ENCODE assay signal across 10 cellular contexts in genomic region chr11:14374922-14375630, GRCh38. TPM values are rescaled to one million over a fixed set of nuclear protein-coding genes. Genes with fewer than 3 reads are reported as not detected.
DNase-seq lines count a peak whose midpoint lies in the region; ATAC-seq and TF ChIP-seq lines count a peak whose summit lies in the region.
"Had no signal": no experiment of that assay in that cellular context is flagged by ENCODE, and none has a peak within 500 bp of the region (broad histone marks: within the 10 kb centered on the region; RNA-seq: fewer than 3 reads in every experiment).

No MANE protein-coding gene starts in this region.

- no peak overlapping the region for H3K27ac ChIP-seq in cardiac muscle cell
- H3K27ac ChIP-seq in right cardiac atrium (ENCODE audit: low read length): no peak overlapping the region
- no peak overlapping the region for H3K27ac ChIP-seq in effector memory CD4-positive, alpha-beta T cell (ENCODE audit: insufficient read depth, low read length, poor library complexity, severe bottlenecking)

- H3K27me3 ChIP-seq in cardiac muscle cell (peaks cover 10% of the 10 kb centered on the region), right cardiac atrium (ENCODE audit: control insufficient read depth, insufficient read depth) (no peaks in the 10 kb centered on the region)
- H3K27me3 ChIP-seq in effector memory CD4-positive, alpha-beta T cell (replicated peaks; ENCODE audit: control insufficient read depth, insufficient read depth, low read length, poor library complexity, severe bottlenecking): no peaks in the 10 kb centered on the region

- no peaks in the 10 kb centered on the region for H3K36me3 ChIP-seq in cardiac muscle cell
- no peaks in the 10 kb centered on the region for H3K36me3 ChIP-seq in effector memory CD4-positive, alpha-beta T cell (ENCODE audit: control insufficient read depth, insufficient read depth, low read length)

- in situ Hi-C loops in SK-MEL-5 (cut with HindIII; ENCODE audit: low pct_unique_long_range_greater_than_20kb, low sequenced_read_pairs): no loop called here

- 39% methylated on average over 2 of the region's 2 CpGs for WGBS in right cardiac atrium

- ATAC-seq in right cardiac atrium (no peak), HG02938 (IDR thresholded peaks at IDR 0.05; ENCODE audit: unreplicated experiment) (no peak)

- H3K9me3 Mint-ChIP-seq in type B pancreatic cell (no peaks in the 10 kb centered on the region), mesothelial cell of epicardium (no peaks in the 10 kb centered on the region)

- intact Hi-C loops in right cardiac atrium (cut with DNase I): no loop called here

- H3K9me3 ChIP-seq in cardiac muscle cell (ENCODE audit: low read depth) (no peaks in the 10 kb centered on the region), right cardiac atrium (ENCODE audit: control insufficient read depth, low read length) (no peaks in the 10 kb centered on the region)
- no peaks in the 10 kb centered on the region for H3K9me3 ChIP-seq in effector memory CD4-positive, alpha-beta T cell (ENCODE audit: control insufficient read depth, low read length)

- peaks cover 36% of the 10 kb centered on the region for H3K27me3 Mint-ChIP-seq in type B pancreatic cell
- peaks cover 24% of the 10 kb centered on the region for H3K27me3 Mint-ChIP-seq in mesothelial cell of epicardium (ENCODE audit: low read depth)

- DNase-seq in cardiac muscle cell (ENCODE audit: low read depth in 1 of 2, low spot score in 1 of 2): no peak
- DNase-seq in right cardiac atrium: no peak
- peak; percentile 45 for DNase-seq in SK-MEL-5 (ENCODE audit: low read depth, low spot score)
- DNase-seq in fibroblast of pulmonary artery (ENCODE audit: low read depth): no peak
- DNase-seq in type B pancreatic cell (ENCODE audit: extremely low spot score, unreplicated experiment): no peak
- DNase-seq in effector memory CD4-positive, alpha-beta T cell: no peak
- DNase-seq in mesothelial cell of epicardium (ENCODE audit: low spot score in 2 of 2, unreplicated experiment in 2 of 2): no peak
- DNase-seq: activated CD8-positive, alpha-beta memory T cell treated with anti-CD3 and anti-CD28 coated beads for 24 hours; cortex of kidney had no signal

- no peak overlapping the region for H3K4me3 Mint-ChIP-seq in type B pancreatic cell
- no peak overlapping the region for H3K4me3 Mint-ChIP-seq in mesothelial cell of epicardium

- H3K4me1 Mint-ChIP-seq in type B pancreatic cell (ENCODE audit: unreplicated experiment) (no peaks in the 10 kb centered on the region), mesothelial cell of epicardium (no peaks in the 10 kb centered on the region)

- H3K4me3 ChIP-seq in cardiac muscle cell (no peak overlapping the region), right cardiac atrium (ENCODE audit: low read length) (no peak overlapping the region), fibroblast of pulmonary artery (replicated peaks; ENCODE audit: low read depth, low read length) (no peak overlapping the region)
- no peak overlapping the region for H3K4me3 ChIP-seq in effector memory CD4-positive, alpha-beta T cell (ENCODE audit: insufficient read depth, low read depth, low read length, poor library complexity, severe bottlenecking)

- TF ChIP-seq CTCF in cardiac muscle cell (IDR thresholded peaks at IDR 0.05; ENCODE audit: low read depth, low read length) (peak; percentile 12), fibroblast of pulmonary artery (IDR thresholded peaks at IDR 0.05; ENCODE audit: low read length, missing control alignments) (peak; percentile 22), type B pancreatic cell (conservative IDR thresholded peaks at IDR 0.05) (peak; percentile 26), mesothelial cell of epicardium (IDR thresholded peaks at IDR 0.05; ENCODE audit: unreplicated experiment) (no peak)

- H3K36me3 Mint-ChIP-seq in type B pancreatic cell (no peaks in the 10 kb centered on the region), mesothelial cell of epicardium (no peaks in the 10 kb centered on the region)

- H3K4me1 ChIP-seq in cardiac muscle cell (ENCODE audit: low read depth) (peaks cover 2% of the 10 kb centered on the region), right cardiac atrium (ENCODE audit: control insufficient read depth, insufficient read depth, low read length) (peaks cover 5% of the 10 kb centered on the region)
- H3K4me1 ChIP-seq in effector memory CD4-positive, alpha-beta T cell (ENCODE audit: control insufficient read depth, insufficient read depth, low read length, poor library complexity, severe bottlenecking): no peaks in the 10 kb centered on the region

- no peak overlapping the region for H3K27ac Mint-ChIP-seq in type B pancreatic cell
- no peak overlapping the region for H3K27ac Mint-ChIP-seq in mesothelial cell of epicardium

RNA-seq across cellular contexts. Expression of gene RRAS2, which starts 16.1 kb away (rescaled TPM):
- total RNA-seq in cardiac muscle cell: 67.8 and 74.4 TPM in 2 replicates
- 72.3 and 75.9 TPM in 2 replicates for polyA plus RNA-seq in cardiac muscle cell
- 10 to 100 TPM; 23.9 to 32.7 (median 29.8) TPM for total RNA-seq in right cardiac atrium
- polyA plus RNA-seq in right cardiac atrium: 28.2 TPM
- 32.3 and 37.3 TPM in 2 replicates for total RNA-seq in SK-MEL-5 (2014; rRNA removed; shearing (Covaris generic))
- polyA plus RNA-seq in SK-MEL-5 (2015; cell fraction: cytosol; rRNA removed): 20.3 and 22.6 TPM in 2 replicates
- 6.4 and 10.2 TPM in 2 replicates for polyA plus RNA-seq in SK-MEL-5 (2015; cell fraction: nucleus; rRNA removed)
- total RNA-seq in type B pancreatic cell (ENCODE audit: low replicate concordance): 36.0 and 41.2 TPM in 2 replicates
- 51.3 to 53.3 TPM (median 51.9 TPM) in 3 replicates for total RNA-seq in mesothelial cell of epicardium
